In genomic region chr5:116766470-116766947, GRCh38 we compare ENCODE assay signal across 8 cellular contexts.
DNase-seq lines count a peak whose midpoint lies in the region; ATAC-seq, FAIRE-seq and TF ChIP-seq lines count a peak whose summit lies in the region.

No MANE protein-coding gene starts in this region.

- H3K4me1 ChIP-seq in HUES48 (ENCODE audit: control insufficient read depth, insufficient read depth, low read length), result peaks cover 18% of the 10 kb centered on the region

- TF ChIP-seq POLR2A in GM12892 (IDR thresholded peaks at IDR 0.05; ENCODE audit: low read depth, low read length), result no peak

- FAIRE-seq in GM12892 (lab: Jason Lieb, UNC) (peak; percentile 76), bronchial epithelial cell (lab: Jason Lieb, UNC) (peak; percentile 18)

- no peak overlapping the region for H3K4me3 ChIP-seq in HUES48 (ENCODE audit: low read depth, low read length)
- H3K4me3 ChIP-seq in bronchial epithelial cell (ENCODE audit: low read depth, low read length), result no peak overlapping the region

- ATAC-seq in GM21576 (IDR thresholded peaks at IDR 0.05; ENCODE audit: unreplicated experiment), result peak; percentile 48
- ATAC-seq in GM19328 (IDR thresholded peaks at IDR 0.05; ENCODE audit: unreplicated experiment), result no peak

- H3K36me3 ChIP-seq in HUES48 (ENCODE audit: control insufficient read depth, insufficient read depth, low read length) (no peaks in the 10 kb centered on the region), bronchial epithelial cell (ENCODE audit: control insufficient read depth, insufficient read depth, low read length) (no peaks in the 10 kb centered on the region)

- H3K9me3 ChIP-seq in HUES48 (ENCODE audit: control insufficient read depth, insufficient read depth, low read length), result no peaks in the 10 kb centered on the region

- peak overlapping the region; percentile 42 for H3K27ac ChIP-seq in HUES48 (ENCODE audit: low read depth, low read length)

- no peaks in the 10 kb centered on the region for H3K27me3 ChIP-seq in HUES48 (ENCODE audit: control insufficient read depth, insufficient read depth, low read length)
- H3K27me3 ChIP-seq in bronchial epithelial cell (ENCODE audit: control insufficient read depth, insufficient read depth, low read length), result no peaks in the 10 kb centered on the region

- peak; percentile 19 for DNase-seq in GM12892 (ENCODE audit: insufficient read length)
- DNase-seq in bronchial epithelial cell (ENCODE audit: low read depth), result peak; percentile 98
- peak; percentile 33 for DNase-seq in putamen (ENCODE audit: low spot score)
- no peak for DNase-seq in cerebellar nuclear complex (lab: John Stamatoyannopoulos, UW)
- DNase-seq in D341Med (ENCODE audit: low spot score), result no peak

- TF ChIP-seq CTCF in bronchial epithelial cell (IDR thresholded peaks at IDR 0.05; ENCODE audit: insufficient read depth, low read length, severe bottlenecking), result no peak

- no peak overlapping the region for H3K9ac ChIP-seq in HUES48 (ENCODE audit: low read depth, low read length)

Comparison
In these comparisons a context has a peak if more than half of its experiments do, and no peak if none do; other contexts are left out.
1. DNase-seq: peak in GM12892 (single experiment), bronchial epithelial cell (single experiment) and putamen (single experiment); none in cerebellar nuclear complex (0 of 2) and D341Med (single experiment).